ENCODE assay signal across 1 cellular context in genomic region chr1:21367973-21368513, GRCh38.
TF ChIP-seq lines count a peak whose summit lies in the region.

No MANE protein-coding gene starts in this region.

TF ChIP-seq in WTC11, 78 proteins besides CTCF, POLR2A, EP300 and RAD21:
- peak; percentile 67; the same call in 1 of the 2 replicates for TF ChIP-seq ZNF121 (CRISPR knock-in tag; IDR thresholded peaks at IDR 0.05)
